ENCODE assay signal across 1 cellular context in the genomic region with DNA sequence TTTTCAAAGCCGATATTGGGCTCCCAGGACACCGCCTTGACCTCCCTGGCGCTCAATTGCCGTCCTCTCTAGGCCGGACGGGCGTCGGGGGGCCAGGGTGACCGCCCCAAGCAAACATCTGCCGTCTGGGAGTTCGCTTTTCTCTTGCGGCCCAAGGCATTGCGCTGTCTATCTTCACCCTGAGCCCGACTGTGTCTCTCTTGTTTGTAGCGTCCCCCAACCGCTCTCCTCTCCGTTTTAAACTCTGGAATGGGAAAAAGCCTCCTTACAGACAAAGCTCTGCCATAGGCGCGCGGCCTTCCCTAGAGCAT.
TF ChIP-seq lines count a peak whose summit lies in the region.

No MANE protein-coding gene starts in this region.

TF ChIP-seq in WTC11, 78 proteins besides CTCF, POLR2A, EP300 and RAD21 (continued from another document):
- TF ChIP-seq, protein P1, sequence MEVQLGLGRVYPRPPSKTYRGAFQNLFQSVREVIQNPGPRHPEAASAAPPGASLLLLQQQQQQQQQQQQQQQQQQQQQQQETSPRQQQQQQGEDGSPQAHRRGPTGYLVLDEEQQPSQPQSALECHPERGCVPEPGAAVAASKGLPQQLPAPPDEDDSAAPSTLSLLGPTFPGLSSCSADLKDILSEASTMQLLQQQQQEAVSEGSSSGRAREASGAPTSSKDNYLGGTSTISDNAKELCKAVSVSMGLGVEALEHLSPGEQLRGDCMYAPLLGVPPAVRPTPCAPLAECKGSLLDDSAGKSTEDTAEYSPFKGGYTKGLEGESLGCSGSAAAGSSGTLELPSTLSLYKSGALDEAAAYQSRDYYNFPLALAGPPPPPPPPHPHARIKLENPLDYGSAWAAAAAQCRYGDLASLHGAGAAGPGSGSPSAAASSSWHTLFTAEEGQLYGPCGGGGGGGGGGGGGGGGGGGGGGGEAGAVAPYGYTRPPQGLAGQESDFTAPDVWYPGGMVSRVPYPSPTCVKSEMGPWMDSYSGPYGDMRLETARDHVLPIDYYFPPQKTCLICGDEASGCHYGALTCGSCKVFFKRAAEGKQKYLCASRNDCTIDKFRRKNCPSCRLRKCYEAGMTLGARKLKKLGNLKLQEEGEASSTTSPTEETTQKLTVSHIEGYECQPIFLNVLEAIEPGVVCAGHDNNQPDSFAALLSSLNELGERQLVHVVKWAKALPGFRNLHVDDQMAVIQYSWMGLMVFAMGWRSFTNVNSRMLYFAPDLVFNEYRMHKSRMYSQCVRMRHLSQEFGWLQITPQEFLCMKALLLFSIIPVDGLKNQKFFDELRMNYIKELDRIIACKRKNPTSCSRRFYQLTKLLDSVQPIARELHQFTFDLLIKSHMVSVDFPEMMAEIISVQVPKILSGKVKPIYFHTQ (CRISPR knock-in tag; IDR thresholded peaks at IDR 0.05): no peak
- TF ChIP-seq, protein P2, sequence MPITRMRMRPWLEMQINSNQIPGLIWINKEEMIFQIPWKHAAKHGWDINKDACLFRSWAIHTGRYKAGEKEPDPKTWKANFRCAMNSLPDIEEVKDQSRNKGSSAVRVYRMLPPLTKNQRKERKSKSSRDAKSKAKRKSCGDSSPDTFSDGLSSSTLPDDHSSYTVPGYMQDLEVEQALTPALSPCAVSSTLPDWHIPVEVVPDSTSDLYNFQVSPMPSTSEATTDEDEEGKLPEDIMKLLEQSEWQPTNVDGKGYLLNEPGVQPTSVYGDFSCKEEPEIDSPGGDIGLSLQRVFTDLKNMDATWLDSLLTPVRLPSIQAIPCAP (CRISPR knock-in tag; IDR thresholded peaks at IDR 0.05): no peak
- TF ChIP-seq, protein P3, sequence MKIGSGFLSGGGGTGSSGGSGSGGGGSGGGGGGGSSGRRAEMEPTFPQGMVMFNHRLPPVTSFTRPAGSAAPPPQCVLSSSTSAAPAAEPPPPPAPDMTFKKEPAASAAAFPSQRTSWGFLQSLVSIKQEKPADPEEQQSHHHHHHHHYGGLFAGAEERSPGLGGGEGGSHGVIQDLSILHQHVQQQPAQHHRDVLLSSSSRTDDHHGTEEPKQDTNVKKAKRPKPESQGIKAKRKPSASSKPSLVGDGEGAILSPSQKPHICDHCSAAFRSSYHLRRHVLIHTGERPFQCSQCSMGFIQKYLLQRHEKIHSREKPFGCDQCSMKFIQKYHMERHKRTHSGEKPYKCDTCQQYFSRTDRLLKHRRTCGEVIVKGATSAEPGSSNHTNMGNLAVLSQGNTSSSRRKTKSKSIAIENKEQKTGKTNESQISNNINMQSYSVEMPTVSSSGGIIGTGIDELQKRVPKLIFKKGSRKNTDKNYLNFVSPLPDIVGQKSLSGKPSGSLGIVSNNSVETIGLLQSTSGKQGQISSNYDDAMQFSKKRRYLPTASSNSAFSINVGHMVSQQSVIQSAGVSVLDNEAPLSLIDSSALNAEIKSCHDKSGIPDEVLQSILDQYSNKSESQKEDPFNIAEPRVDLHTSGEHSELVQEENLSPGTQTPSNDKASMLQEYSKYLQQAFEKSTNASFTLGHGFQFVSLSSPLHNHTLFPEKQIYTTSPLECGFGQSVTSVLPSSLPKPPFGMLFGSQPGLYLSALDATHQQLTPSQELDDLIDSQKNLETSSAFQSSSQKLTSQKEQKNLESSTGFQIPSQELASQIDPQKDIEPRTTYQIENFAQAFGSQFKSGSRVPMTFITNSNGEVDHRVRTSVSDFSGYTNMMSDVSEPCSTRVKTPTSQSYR (CRISPR knock-in tag; IDR thresholded peaks at IDR 0.05): no peak
- TF ChIP-seq, protein P4, sequence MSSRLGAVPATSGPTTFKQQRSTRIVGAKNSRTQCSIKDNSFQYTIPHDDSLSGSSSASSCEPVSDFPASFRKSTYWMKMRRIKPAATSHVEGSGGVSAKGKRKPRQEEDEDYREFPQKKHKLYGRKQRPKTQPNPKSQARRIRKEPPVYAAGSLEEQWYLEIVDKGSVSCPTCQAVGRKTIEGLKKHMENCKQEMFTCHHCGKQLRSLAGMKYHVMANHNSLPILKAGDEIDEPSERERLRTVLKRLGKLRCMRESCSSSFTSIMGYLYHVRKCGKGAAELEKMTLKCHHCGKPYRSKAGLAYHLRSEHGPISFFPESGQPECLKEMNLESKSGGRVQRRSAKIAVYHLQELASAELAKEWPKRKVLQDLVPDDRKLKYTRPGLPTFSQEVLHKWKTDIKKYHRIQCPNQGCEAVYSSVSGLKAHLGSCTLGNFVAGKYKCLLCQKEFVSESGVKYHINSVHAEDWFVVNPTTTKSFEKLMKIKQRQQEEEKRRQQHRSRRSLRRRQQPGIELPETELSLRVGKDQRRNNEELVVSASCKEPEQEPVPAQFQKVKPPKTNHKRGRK (CRISPR knock-in tag; IDR thresholded peaks at IDR 0.05; ENCODE audit: borderline replicate concordance): no peak
